In the genomic region with DNA sequence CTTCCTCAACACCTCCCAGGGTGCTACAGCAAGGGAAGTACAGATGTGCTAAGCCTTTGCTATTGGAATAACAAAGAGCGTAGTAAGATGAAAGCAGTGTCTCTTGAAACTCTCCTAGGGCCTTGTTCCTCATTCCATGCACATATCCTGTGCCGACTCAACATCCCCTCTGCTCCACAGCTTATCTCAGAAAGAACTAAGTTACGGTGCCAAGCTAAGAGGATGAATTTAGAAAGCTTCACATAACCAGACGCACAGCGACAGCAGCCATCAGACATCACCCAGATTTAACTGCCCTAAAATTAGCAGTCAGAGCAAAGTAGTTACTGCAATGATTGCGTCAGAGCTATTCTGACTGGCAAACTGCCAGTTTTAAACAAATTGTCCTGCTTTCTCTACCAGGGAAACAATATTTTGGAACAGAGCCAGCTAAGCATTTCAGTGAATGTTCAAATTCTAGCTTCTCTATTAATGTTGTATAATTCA, we compare ENCODE assay signal across 8 cellular contexts. TPM values are rescaled to one million over a fixed set of nuclear protein-coding genes. Genes with fewer than 3 reads are reported as not detected.
DNase-seq lines count a peak whose midpoint lies in the region; ATAC-seq lines count a peak whose summit lies in the region.

No MANE protein-coding gene starts in this region.

- ATAC-seq in Right ventricle myocardium superior (ENCODE audit: poor library complexity) (peak; percentile 94), GM21576 (IDR thresholded peaks at IDR 0.05; ENCODE audit: unreplicated experiment) (no peak), GM18867 (IDR thresholded peaks at IDR 0.05; ENCODE audit: unreplicated experiment) (no peak)

- intact Hi-C loops in Right ventricle myocardium superior (cut with DNase I), result loop anchor here (10.0 kb wide), 4 partner anchors 66 to 756 kb away; no protein-coding TSS in a partner anchor

- DNase-seq in AG08395 (ENCODE audit: low spot score) (peak; percentile 32), NCI-H128 (lab: John Stamatoyannopoulos, UW; ENCODE audit: unreplicated experiment) (peak; percentile 83), SKM-1 treated with dmso at 0.1 percent for 144 hours (lab: John Stamatoyannopoulos, UW; ENCODE audit: unreplicated experiment) (peak; percentile 87), Right ventricle myocardium superior (peak; percentile 50), putamen (ENCODE audit: low spot score) (peak; percentile 82)
- DNase-seq in activated CD4-positive, CD25-positive, alpha-beta regulatory T cell treated with anti-CD3 and anti-CD28 coated beads, Interleukin-2, amount 50 U/mL, for 72 hours, result no peak

RNA-seq across cellular contexts. Expression of a gene that starts 9.5 kb away (rescaled TPM):
- 120 TPM for total RNA-seq in Right ventricle myocardium superior
